ENCODE assay signal across 13 cellular contexts in the genomic region with DNA sequence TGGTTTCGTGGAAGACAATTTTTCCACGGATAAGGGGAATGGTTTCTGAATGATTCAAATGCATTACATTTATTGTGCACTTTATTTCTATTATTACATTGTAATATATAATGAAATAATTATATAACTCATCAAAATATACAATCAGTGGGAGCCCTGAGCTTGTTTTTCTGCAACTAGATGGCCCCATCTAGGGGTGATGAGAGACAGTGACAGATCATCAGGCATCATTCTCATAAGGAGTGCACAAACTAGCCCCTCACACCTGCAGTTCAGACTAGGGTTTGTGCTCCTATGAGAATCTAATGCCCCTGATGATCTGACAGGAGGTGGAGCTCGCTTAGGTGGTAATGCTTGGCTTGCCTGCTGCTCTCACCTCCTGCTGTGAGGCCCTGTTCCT. TPM values are rescaled to one million over a fixed set of nuclear protein-coding genes. Genes with fewer than 3 reads are reported as not detected.
DNase-seq lines count a peak whose midpoint lies in the region; ATAC-seq and TF ChIP-seq lines count a peak whose summit lies in the region.
"Had no signal": no experiment of that assay in that cellular context is flagged by ENCODE, and none has a peak within 500 bp of the region (broad histone marks: within the 10 kb centered on the region; RNA-seq: fewer than 3 reads in every experiment).

No MANE protein-coding gene starts in this region.

- in situ Hi-C loops in ACHN (cut with HindIII; ENCODE audit: low pct_ligation_motif_present, low pct_unique_long_range_greater_than_20kb, low sequenced_read_pairs), result no loop called here

- H3K36me3 ChIP-seq in RWPE2 (ENCODE audit: low read depth), result peaks cover 52% of the 10 kb centered on the region

- H3K4me1 Mint-ChIP-seq in Calu3 (ENCODE audit: low read depth, unreplicated experiment), result peaks cover 16% of the 10 kb centered on the region
- peaks cover 26% of the 10 kb centered on the region for H3K4me1 Mint-ChIP-seq in activated CD8-positive, alpha-beta memory T cell treated with anti-CD3 and anti-CD28 coated beads, Interleukin-2, amount 10 ng/mL, durations not matched to agents 7 days and 5 days

- H3K27me3 ChIP-seq in RWPE2 (ENCODE audit: insufficient read depth, poor library complexity, severe bottlenecking), result no peaks in the 10 kb centered on the region

- H3K9me3 ChIP-seq in RWPE2 (ENCODE audit: severe bottlenecking), result no peaks in the 10 kb centered on the region

- intact Hi-C loops in Calu3 (cut with micrococcal nuclease; ENCODE audit: unreplicated experiment), result no loop called here

- no TSS peak for BruUV-seq in Calu3 (replicated peaks; lab: Mats Ljungman, UMichigan)

- no peak for ATAC-seq in RWPE2 (ENCODE audit: low read depth)
- no peak for ATAC-seq in activated CD8-positive, alpha-beta memory T cell treated with anti-CD3 and anti-CD28 coated beads, Interleukin-2, amount 10 ng/mL, durations not matched to agents 7 days and 5 days
- ATAC-seq: activated naive CD8-positive, alpha-beta T cell treated with anti-CD3 and anti-CD28 coated beads, Interleukin-2, amount 50 U/mL, for 24 hours; CD8-positive, alpha-beta T cell; effector memory CD8-positive, alpha-beta T cell; naive thymus-derived CD4-positive, alpha-beta T cell had no signal

- no peak overlapping the region for H3K4me3 Mint-ChIP-seq in Calu3 (ENCODE audit: low read depth, unreplicated experiment)
- H3K4me3 Mint-ChIP-seq in activated CD8-positive, alpha-beta memory T cell treated with anti-CD3 and anti-CD28 coated beads, Interleukin-2, amount 10 ng/mL, durations not matched to agents 7 days and 5 days, result no peak overlapping the region
- H3K4me3 Mint-ChIP-seq: activated naive CD8-positive, alpha-beta T cell treated with anti-CD3 and anti-CD28 coated beads, Interleukin-2, amount 50 U/mL, for 24 hours; CD8-positive, alpha-beta T cell; effector memory CD8-positive, alpha-beta T cell had no signal

- peaks cover under 1% of the 10 kb centered on the region for H3K4me1 ChIP-seq in RWPE2 (ENCODE audit: insufficient read depth, poor library complexity, severe bottlenecking)

- no peak overlapping the region for H3K27ac ChIP-seq in RWPE2 (ENCODE audit: poor library complexity, severe bottlenecking)

- TF ChIP-seq CTCF in GM12864 (IDR thresholded peaks at IDR 0.05; ENCODE audit: low read depth, low read length, missing control alignments) (peak; percentile 26), RWPE2 (IDR thresholded peaks at IDR 0.05; ENCODE audit: poor library complexity, severe bottlenecking) (peak; percentile 29), fibroblast of mammary gland (conservative IDR thresholded peaks at IDR 0.05; ENCODE audit: control insufficient read depth, insufficient read depth, low read depth, low read length) (peak; percentile 18), Calu3 (IDR thresholded peaks at IDR 0.05; ENCODE audit: unreplicated experiment) (no peak)

- no peaks in the 10 kb centered on the region for H3K27me3 Mint-ChIP-seq in Calu3 (ENCODE audit: unreplicated experiment)
- H3K27me3 Mint-ChIP-seq in activated CD8-positive, alpha-beta memory T cell treated with anti-CD3 and anti-CD28 coated beads, Interleukin-2, amount 10 ng/mL, durations not matched to agents 7 days and 5 days, result no peaks in the 10 kb centered on the region
- H3K27me3 Mint-ChIP-seq: activated naive CD8-positive, alpha-beta T cell treated with anti-CD3 and anti-CD28 coated beads, Interleukin-2, amount 50 U/mL, for 24 hours; effector memory CD8-positive, alpha-beta T cell; naive thymus-derived CD4-positive, alpha-beta T cell had no signal

- H3K27ac Mint-ChIP-seq in Calu3 (ENCODE audit: unreplicated experiment), result no peak overlapping the region
- H3K27ac Mint-ChIP-seq in activated CD8-positive, alpha-beta memory T cell treated with anti-CD3 and anti-CD28 coated beads, Interleukin-2, amount 10 ng/mL, durations not matched to agents 7 days and 5 days, result no peak overlapping the region
- H3K27ac Mint-ChIP-seq: activated naive CD8-positive, alpha-beta T cell treated with anti-CD3 and anti-CD28 coated beads, Interleukin-2, amount 50 U/mL, for 24 hours; CD8-positive, alpha-beta T cell; naive thymus-derived CD4-positive, alpha-beta T cell had no signal

- peaks cover 5% of the 10 kb centered on the region for H3K36me3 Mint-ChIP-seq in Calu3 (ENCODE audit: insufficient read depth, unreplicated experiment)
- peaks cover 27% of the 10 kb centered on the region for H3K36me3 Mint-ChIP-seq in activated CD8-positive, alpha-beta memory T cell treated with anti-CD3 and anti-CD28 coated beads, Interleukin-2, amount 10 ng/mL, durations not matched to agents 7 days and 5 days

- DNase-seq in ACHN (peak; percentile 5), GM12864 (ENCODE audit: low read depth) (no peak), RWPE2 (ENCODE audit: low spot score) (no peak), fibroblast of mammary gland (ENCODE audit: low read depth) (no peak), nucleus accumbens (lab: John Stamatoyannopoulos, UW) (no peak), Calu3 (no peak), hepatic stellate cell (ENCODE audit: low spot score) (no peak)
- no peak for DNase-seq in activated CD8-positive, alpha-beta memory T cell treated with anti-CD3 and anti-CD28 coated beads, Interleukin-2, amount 10 ng/mL, durations not matched to agents 7 days and 5 days
- DNase-seq: activated naive CD8-positive, alpha-beta T cell treated with anti-CD3 and anti-CD28 coated beads, Interleukin-2, amount 50 U/mL, for 24 hours; CD8-positive, alpha-beta T cell; effector memory CD8-positive, alpha-beta T cell; naive thymus-derived CD4-positive, alpha-beta T cell; NCI-H1092 had no signal

- no peaks in the 10 kb centered on the region for H3K9me3 Mint-ChIP-seq in Calu3 (ENCODE audit: low read depth, unreplicated experiment)
- no peaks in the 10 kb centered on the region for H3K9me3 Mint-ChIP-seq in activated CD8-positive, alpha-beta memory T cell treated with anti-CD3 and anti-CD28 coated beads, Interleukin-2, amount 10 ng/mL, durations not matched to agents 7 days and 5 days (ENCODE audit: low read depth)
- H3K9me3 Mint-ChIP-seq: activated naive CD8-positive, alpha-beta T cell treated with anti-CD3 and anti-CD28 coated beads, Interleukin-2, amount 50 U/mL, for 24 hours; CD8-positive, alpha-beta T cell; effector memory CD8-positive, alpha-beta T cell; naive thymus-derived CD4-positive, alpha-beta T cell had no signal

- H3K4me3 ChIP-seq in GM12864 (ENCODE audit: low read depth, low read length), result no peak overlapping the region
- H3K4me3 ChIP-seq in RWPE2 (ENCODE audit: severe bottlenecking), result no peak overlapping the region
- H3K4me3 ChIP-seq in fibroblast of mammary gland (ENCODE audit: control insufficient read depth, low read depth, low read length), result no peak overlapping the region

- CTCF ChIA-PET in Calu3 (lab: Charles Lee), result no interaction called here
- CTCF ChIA-PET in activated CD8-positive, alpha-beta memory T cell treated with anti-CD3 and anti-CD28 coated beads, Interleukin-2, amount 10 ng/mL, durations not matched to agents 7 days and 5 days (lab: Charles Lee), result interaction anchor here (0.7 to 2.2 kb wide), 2 partner anchors 9 to 74 kb away, joined by 3 to 6 read pairs; no protein-coding TSS in a partner anchor

RNA-seq across cellular contexts. Expression of a gene that starts 6.4 kb away (rescaled TPM):
- total RNA-seq in Calu3 (2022), result 12.5 TPM in 2 replicates
- 10 to 100 TPM; 16.3 to 20.0 TPM for total RNA-seq in activated CD8-positive, alpha-beta memory T cell treated with anti-CD3 and anti-CD28 coated beads, Interleukin-2, amount 10 ng/mL, durations not matched to agents 7 days and 5 days

RNA-seq across cellular contexts. Expression of a gene that starts 16.5 kb away (rescaled TPM):
- total RNA-seq in Calu3 (2022), result not detected in 2 replicates
- under 1 TPM in 1 of 2 experiments, not detected in 1; 0.38 TPM for total RNA-seq in activated CD8-positive, alpha-beta memory T cell treated with anti-CD3 and anti-CD28 coated beads, Interleukin-2, amount 10 ng/mL, durations not matched to agents 7 days and 5 days
